17 cellular contexts compared by ENCODE assay signal in genomic region chr15:74618841-74619596, GRCh38. TPM values are rescaled to one million over a fixed set of nuclear protein-coding genes. Genes with fewer than 3 reads are reported as not detected.
A peak's percentile ranks its signal among the peaks of the same experiment; 100 is the strongest.
DNase-seq lines count a peak whose midpoint lies in the region; ATAC-seq and TF ChIP-seq lines count a peak whose summit lies in the region.
"Had no signal": no experiment of that assay in that cellular context is flagged by ENCODE, and none has a peak within 500 bp of the region (broad histone marks: within the 10 kb centered on the region; RNA-seq: fewer than 3 reads in every experiment).

No MANE protein-coding gene starts in this region.

- H3K9me3 ChIP-seq in CD8-positive, alpha-beta memory T cell (ENCODE audit: low read length): no peaks in the 10 kb centered on the region
- H3K9me3 ChIP-seq: sigmoid colon, SK-N-SH, thyroid gland had no signal

- H3K36me3 Mint-ChIP-seq in CD8-positive, alpha-beta memory T cell: peaks cover 4 to 74% (median 12%) of the 10 kb centered on the region in 3 donors
- peaks cover 57% of the 10 kb centered on the region for H3K36me3 Mint-ChIP-seq in activated T-helper 2 cell treated with anti-CD3 and anti-CD28 coated beads, Interferon-gamma antibody, Interleukin-2, Interleukin-4, amounts not matched to agents 10 μg/mL and 5 μg/mL and 100 μg/mL, durations not matched to agents 14 hours and 24 hours and 36 hours (ENCODE audit: low read depth)
- H3K36me3 Mint-ChIP-seq in nephron progenitor cell (ENCODE audit: low read depth): peaks cover 40% of the 10 kb centered on the region

- H3K4me1 Mint-ChIP-seq in CD8-positive, alpha-beta memory T cell: peaks cover 52 to 62% (median 52%) of the 10 kb centered on the region in 3 donors
- peaks cover 37% of the 10 kb centered on the region for H3K4me1 Mint-ChIP-seq in activated T-helper 2 cell treated with anti-CD3 and anti-CD28 coated beads, Interferon-gamma antibody, Interleukin-2, Interleukin-4, amounts not matched to agents 10 μg/mL and 5 μg/mL and 100 μg/mL, durations not matched to agents 14 hours and 24 hours and 36 hours (ENCODE audit: low read depth)
- peaks cover 45% of the 10 kb centered on the region for H3K4me1 Mint-ChIP-seq in nephron progenitor cell

- POLR2A ChIA-PET in CD8-positive, alpha-beta memory T cell (lab: Charles Lee): no interaction called here

- no peak for DNase-seq in CD8-positive, alpha-beta memory T cell
- no peak for DNase-seq in activated T-helper 2 cell treated with anti-CD3 and anti-CD28 coated beads, Interferon-gamma antibody, Interleukin-2, Interleukin-4, amounts not matched to agents 10 μg/mL and 5 μg/mL and 100 μg/mL, durations not matched to agents 14 hours and 24 hours and 36 hours (ENCODE audit: low spot score)
- DNase-seq in nephron progenitor cell (no peak), occipital lobe (lab: John Stamatoyannopoulos, UW) (no peak), NCI-H1417 (lab: John Stamatoyannopoulos, UW) (no peak)
- DNase-seq: amygdala; GDM1; mesendoderm; MM.1S; NCI-H187 treated with DMSO at 0.1 percent for 48 hours; NCI-H510A treated with DMSO at 0.1 percent for 48 hours; sigmoid colon; SK-N-SH; stimulated activated CD4-positive, alpha-beta T cell treated with anti-CD3 and anti-CD28 coated beads, Interleukin-2, amount 100 ng/mL, for 48 hours; thyroid gland had no signal

- peaks cover 48% of the 10 kb centered on the region for H3K36me3 ChIP-seq in CD8-positive, alpha-beta memory T cell (ENCODE audit: insufficient read depth, low read length)

- H3K27me3 ChIP-seq in CD8-positive, alpha-beta memory T cell (ENCODE audit: insufficient read depth, low read length, poor library complexity, severe bottlenecking): no peaks in the 10 kb centered on the region
- H3K27me3 ChIP-seq: sigmoid colon, thyroid gland had no signal

- H3K4me3 ChIP-seq in CD8-positive, alpha-beta memory T cell (ENCODE audit: low read length): no peak overlapping the region
- H3K4me3 ChIP-seq: sigmoid colon, thyroid gland had no signal

- no peaks in the 10 kb centered on the region for H3K9me3 Mint-ChIP-seq in CD8-positive, alpha-beta memory T cell
- H3K9me3 Mint-ChIP-seq in activated T-helper 2 cell treated with anti-CD3 and anti-CD28 coated beads, Interferon-gamma antibody, Interleukin-2, Interleukin-4, amounts not matched to agents 10 μg/mL and 5 μg/mL and 100 μg/mL, durations not matched to agents 14 hours and 24 hours and 36 hours: no peaks in the 10 kb centered on the region
- no peaks in the 10 kb centered on the region for H3K9me3 Mint-ChIP-seq in nephron progenitor cell

- H3K27ac Mint-ChIP-seq in CD8-positive, alpha-beta memory T cell: peak overlapping the region in 5 of 8 donors; percentile 47 to 98 (median 64)
- peak overlapping the region; percentile 17 for H3K27ac Mint-ChIP-seq in activated T-helper 2 cell treated with anti-CD3 and anti-CD28 coated beads, Interferon-gamma antibody, Interleukin-2, Interleukin-4, amounts not matched to agents 10 μg/mL and 5 μg/mL and 100 μg/mL, durations not matched to agents 14 hours and 24 hours and 36 hours
- peak overlapping the region; percentile 77 for H3K27ac Mint-ChIP-seq in nephron progenitor cell

- H3K27ac ChIP-seq in C4-2B: peak overlapping the region; percentile 18; the same call in 1 of the 2 replicates
- H3K27ac ChIP-seq in CD8-positive, alpha-beta memory T cell (ENCODE audit: low read depth, low read length): no peak overlapping the region
- H3K27ac ChIP-seq: sigmoid colon, thyroid gland had no signal

- intact Hi-C loops in activated T-helper 2 cell treated with anti-CD3 and anti-CD28 coated beads, Interferon-gamma antibody, Interleukin-2, Interleukin-4, amounts not matched to agents 10 μg/mL and 5 μg/mL and 100 μg/mL, durations not matched to agents 14 hours and 24 hours and 36 hours (cut with micrococcal nuclease): no loop called here

- no peak for ATAC-seq in GM21390 (IDR thresholded peaks at IDR 0.05; ENCODE audit: unreplicated experiment)

- H3K4me3 Mint-ChIP-seq in CD8-positive, alpha-beta memory T cell: peak overlapping the region in 2 of 7 donors; percentile 16 to 73
- no peak overlapping the region for H3K4me3 Mint-ChIP-seq in activated T-helper 2 cell treated with anti-CD3 and anti-CD28 coated beads, Interferon-gamma antibody, Interleukin-2, Interleukin-4, amounts not matched to agents 10 μg/mL and 5 μg/mL and 100 μg/mL, durations not matched to agents 14 hours and 24 hours and 36 hours (ENCODE audit: low read depth)
- no peak overlapping the region for H3K4me3 Mint-ChIP-seq in nephron progenitor cell

- H3K4me1 ChIP-seq in CD8-positive, alpha-beta memory T cell (ENCODE audit: insufficient read depth, low read length): peaks cover 38% of the 10 kb centered on the region

- TF ChIP-seq CTCF in C4-2B (conservative IDR thresholded peaks at IDR 0.05): no peak
- no peak for TF ChIP-seq CTCF in nephron progenitor cell (IDR thresholded peaks at IDR 0.05)

- CTCF ChIA-PET in CD8-positive, alpha-beta memory T cell (lab: Charles Lee): interaction anchor here (0.9 to 4.9 kb wide), 5 partner anchors 9 to 181 kb away, joined by 3 to 35 read pairs (median 3); no protein-coding TSS in a partner anchor

- H3K27me3 Mint-ChIP-seq in CD8-positive, alpha-beta memory T cell: peaks cover 0 to 3% of the 10 kb centered on the region in 2 donors
- no peaks in the 10 kb centered on the region for H3K27me3 Mint-ChIP-seq in activated T-helper 2 cell treated with anti-CD3 and anti-CD28 coated beads, Interferon-gamma antibody, Interleukin-2, Interleukin-4, amounts not matched to agents 10 μg/mL and 5 μg/mL and 100 μg/mL, durations not matched to agents 14 hours and 24 hours and 36 hours (ENCODE audit: low read depth)
- H3K27me3 Mint-ChIP-seq in nephron progenitor cell (ENCODE audit: low read depth, poor library complexity): peaks cover 6% of the 10 kb centered on the region

RNA-seq across cellular contexts. Expression of gene CLK3, which starts 3.4 kb away (rescaled TPM):
- total RNA-seq in CD8-positive, alpha-beta memory T cell: 100 to 1,000 TPM in 1 of 2 experiments, 10 to 100 TPM in 1; 96.8 to 101 TPM
- polyA plus RNA-seq in CD8-positive, alpha-beta memory T cell: 84.7 TPM
- 119 and 122 TPM in 2 replicates for total RNA-seq in activated T-helper 2 cell treated with anti-CD3 and anti-CD28 coated beads, Interferon-gamma antibody, Interleukin-2, Interleukin-4, amounts not matched to agents 10 μg/mL and 5 μg/mL and 100 μg/mL, durations not matched to agents 14 hours and 24 hours and 36 hours
- total RNA-seq in occipital lobe: 27.0 TPM

Comparison
In these comparisons a context has a peak if more than half of its experiments do, and no peak if none do; other contexts are left out.
1. H3K27ac Mint-ChIP-seq: peak in every context shown above with its lines; median percentile 77 in nephron progenitor cell; 64 in CD8-positive, alpha-beta memory T cell; 17 in activated T-helper 2 cell treated with anti-CD3 and anti-CD28 coated beads, Interferon-gamma antibody, Interleukin-2, Interleukin-4, amounts not matched to agents 10 μg/mL and 5 μg/mL and 100 μg/mL, durations not matched to agents 14 hours and 24 hours and 36 hours.